In genomic region chr1:3380465-3380864, GRCh38 we compare ENCODE assay signal across 20 cellular contexts.
A peak's percentile ranks its signal among the peaks of the same experiment; 100 is the strongest.
DNase-seq lines count a peak whose midpoint lies in the region; ATAC-seq, FAIRE-seq and TF ChIP-seq lines count a peak whose summit lies in the region.
"Had no signal": no experiment of that assay in that cellular context is flagged by ENCODE, and none has a peak within 500 bp of the region (broad histone marks: within the 10 kb centered on the region; RNA-seq: fewer than 3 reads in every experiment).

No MANE protein-coding gene starts in this region.

- no peak overlapping the region for H4K91ac ChIP-seq in H1 (replicated peaks; ENCODE audit: insufficient read length, low read length)

- no peak overlapping the region for H3K4ac ChIP-seq in H1 (replicated peaks; ENCODE audit: insufficient read length, low read depth, low read length)

- H3K79me2 ChIP-seq in H1 (ENCODE audit: control insufficient read depth in 1 of 2, insufficient read depth in 2 of 2, low read length in 2 of 2), result no peaks in the 10 kb centered on the region

- H3K4me2 ChIP-seq in H1 (ENCODE audit: insufficient read depth in 1 of 2, low read depth in 2 of 2, low read length in 2 of 2), result no peak overlapping the region

- H2BK15ac ChIP-seq in H1 (ENCODE audit: low read length), result no peak overlapping the region

- no peak overlapping the region for H2BK20ac ChIP-seq in H1 (ENCODE audit: low read length)

- H3K79me1 ChIP-seq in H1 (ENCODE audit: low read depth, low read length), result no peaks in the 10 kb centered on the region

- H3K27ac Mint-ChIP-seq in nephron, result peak overlapping the region; percentile 38 to 72 (median 39)
- H3K27ac Mint-ChIP-seq in activated naive CD4-positive, alpha-beta T cell treated with anti-CD3 and anti-CD28 coated beads for 36 hours, result no peak overlapping the region
- H3K27ac Mint-ChIP-seq: CD4-positive, alpha-beta memory T cell; HFFc6 had no signal

- no peaks in the 10 kb centered on the region for H3K23me2 ChIP-seq in H1 (ENCODE audit: low read depth, low read length)

- H3K4me1 Mint-ChIP-seq in nephron, result peaks cover 5% of the 10 kb centered on the region
- H3K4me1 Mint-ChIP-seq in activated naive CD4-positive, alpha-beta T cell treated with anti-CD3 and anti-CD28 coated beads for 36 hours (ENCODE audit: low read depth), result no peaks in the 10 kb centered on the region
- H3K4me1 Mint-ChIP-seq: CD4-positive, alpha-beta memory T cell had no signal

- H3K9me3 Mint-ChIP-seq in nephron, result no peaks in the 10 kb centered on the region
- H3K9me3 Mint-ChIP-seq in activated naive CD4-positive, alpha-beta T cell treated with anti-CD3 and anti-CD28 coated beads for 36 hours, result no peaks in the 10 kb centered on the region
- H3K9me3 Mint-ChIP-seq: CD4-positive, alpha-beta memory T cell; HFFc6 had no signal

- H2AK5ac ChIP-seq in H1 (ENCODE audit: low read depth, low read length), result no peak overlapping the region

- no peak overlapping the region for H3K4me3 Mint-ChIP-seq in nephron
- H3K4me3 Mint-ChIP-seq in activated naive CD4-positive, alpha-beta T cell treated with anti-CD3 and anti-CD28 coated beads for 36 hours, result no peak overlapping the region
- H3K4me3 Mint-ChIP-seq: CD4-positive, alpha-beta memory T cell; HFFc6 had no signal

- H3K23ac ChIP-seq in H1 (ENCODE audit: insufficient read length), result no peak overlapping the region

- no peak overlapping the region for H2BK12ac ChIP-seq in H1 (ENCODE audit: low read depth, low read length)

- no peak for TF ChIP-seq RAD21 in H1 (IDR thresholded peaks at IDR 0.05 in 1 of 2, conservative IDR thresholded peaks at IDR 0.05 in 1 of 2; ENCODE audit: low read depth in 2 of 2, low read length in 2 of 2)

- no peak overlapping the region for H2AFZ ChIP-seq in H1 (ENCODE audit: low read length)

- DNase-seq in H1 (ENCODE audit: low read depth in 1 of 2, low spot score in 2 of 2) (no peak), tibial artery (no peak), SW480 (ENCODE audit: low spot score) (no peak)
- DNase-seq in activated naive CD4-positive, alpha-beta T cell treated with anti-CD3 and anti-CD28 coated beads for 36 hours, result no peak
- DNase-seq: CD4-positive, alpha-beta memory T cell; DND-41; GF-D8; HFFc6; Kasumi-1; NCI-H226; NCI-H524 treated with DMSO at 0.1 percent for 48 hours; Peyer's patch; SHP77 treated with DMSO at 0.1 percent for 48 hours had no signal

- H4K20me1 ChIP-seq in H1 (replicated peaks in 1 of 2; ENCODE audit: control insufficient read depth in 1 of 2, insufficient read depth in 2 of 2, low read length in 2 of 2), result no peaks in the 10 kb centered on the region

- H3K4me1 ChIP-seq in HEK293 (ENCODE audit: control insufficient read depth, insufficient read depth, low read length) (no peaks in the 10 kb centered on the region; the same call in 1 of the 2 replicates), H1 (replicated peaks in 1 of 4; ENCODE audit: control insufficient read depth in 3 of 4, insufficient read depth in 4 of 4, low read length in 3 of 4) (no peaks in the 10 kb centered on the region), tibial artery (peaks cover 0 to 55% (median 25%) of the 10 kb centered on the region in 4 donors)
- H3K4me1 ChIP-seq: Peyer's patch had no signal

- peak overlapping the region; percentile 26 for H3K14ac ChIP-seq in H1 (ENCODE audit: insufficient read length)

- peak overlapping the region; percentile 41; the same call in 1 of the 2 replicates for H4K8ac ChIP-seq in H1 (ENCODE audit: extremely low read depth, insufficient read depth, low read length)

- WGBS in H1 (ENCODE audit: extremely low coverage in 1 of 2, insufficient coverage in 1 of 2, insufficient read length in 1 of 2, insufficient replicate concordance in 2 of 2, low coverage in 1 of 2, low lambda C conversion rate in 2 of 2, missing lambda C conversion rate in 1 of 2), 2 experiments, result 78% methylated on average over 7 of the region's 11 CpGs; no CpG with 5 or more reads in 1 of the 2 experiments

- H3K27ac ChIP-seq in HEK293 (ENCODE audit: extremely low read depth, low read depth, low read length) (no peak overlapping the region), H1 (ENCODE audit: low read depth, low read length) (no peak overlapping the region), tibial artery (peak overlapping the region; percentile 23 to 33)
- H3K27ac ChIP-seq: Peyer's patch had no signal

- H2BK120ac ChIP-seq in H1 (replicated peaks; ENCODE audit: low read depth, low read length), result no peak overlapping the region

- TF ChIP-seq POLR2A in H1 (IDR thresholded peaks at IDR 0.05; ENCODE audit: control extremely low read depth in 1 of 2, low read depth in 2 of 2, low read length in 2 of 2), result no peak

- H3K27me3 Mint-ChIP-seq in nephron (ENCODE audit: low read depth), result peaks cover 54% of the 10 kb centered on the region
- H3K27me3 Mint-ChIP-seq in activated naive CD4-positive, alpha-beta T cell treated with anti-CD3 and anti-CD28 coated beads for 36 hours (ENCODE audit: low read depth), result peaks cover 4% of the 10 kb centered on the region

- no peak overlapping the region for H3K18ac ChIP-seq in H1 (ENCODE audit: extremely low read depth, low read length)

- intact Hi-C loops in tibial artery (cut with DNase I; ENCODE audit: low total_unique reads), result no loop called here
- intact Hi-C loops in activated naive CD4-positive, alpha-beta T cell treated with anti-CD3 and anti-CD28 coated beads for 36 hours (cut with micrococcal nuclease), result no loop called here

- no peak overlapping the region for H3K4me3 ChIP-seq in HEK293 (ENCODE audit: low read depth, low read length)
- H3K4me3 ChIP-seq in H1 (ENCODE audit: extremely low read depth in 1 of 4, insufficient read depth in 2 of 4, low read depth in 3 of 4, low read length in 4 of 4), result no peak overlapping the region
- H3K4me3 ChIP-seq in tibial artery, result no peak overlapping the region
- H3K4me3 ChIP-seq: Peyer's patch had no signal

- no peak overlapping the region for H3K9ac ChIP-seq in H1 (replicated peaks in 1 of 4; ENCODE audit: extremely low read depth in 1 of 4, low read depth in 3 of 4, low read length in 3 of 4)

- H3K56ac ChIP-seq in H1 (replicated peaks; ENCODE audit: insufficient read length, low read depth, low read length), result no peak overlapping the region

- H3K27me3 ChIP-seq in H1 (replicated peaks in 1 of 4; ENCODE audit: control insufficient read depth in 3 of 4, extremely low read depth in 1 of 4, insufficient read depth in 3 of 4, low read length in 3 of 4) (0 out of 7 replicates have a peak, but pooled peaks cover 0 to 2% (median 0%) of the 10 kb centered on the region in 4 experiments), tibial artery (no peaks in the 10 kb centered on the region)
- H3K27me3 ChIP-seq: Peyer's patch had no signal

- no peak for TF ChIP-seq EP300 in H1 (IDR thresholded peaks at IDR 0.05; ENCODE audit: borderline replicate concordance in 1 of 2, low read depth in 2 of 2, low read length in 2 of 2)

- ATAC-seq in HG03025 (IDR thresholded peaks at IDR 0.05; ENCODE audit: low FRiP score, unreplicated experiment) (no peak), HG02852 (IDR thresholded peaks at IDR 0.05; ENCODE audit: unreplicated experiment) (no peak)
- ATAC-seq: SK-N-SH treated with all-trans-retinoic acid at 6 μM for 48 hours had no signal

- no peak overlapping the region for H4K5ac ChIP-seq in H1 (ENCODE audit: insufficient read length, low read depth, low read length)

- POLR2A ChIA-PET in HEK293 (lab: Yijun Ruan, JAX), result no interaction called here
- POLR2A ChIA-PET in H1 (lab: Charles Lee; ENCODE audit: partially characterized antibody), result no interaction called here

- CTCF ChIA-PET in HEK293 (lab: Yijun Ruan, JAX), result no interaction called here
- CTCF ChIA-PET in H1 (lab: Charles Lee; ENCODE audit: partially characterized antibody), result no interaction called here
- CTCF ChIA-PET in activated naive CD4-positive, alpha-beta T cell treated with anti-CD3 and anti-CD28 coated beads for 36 hours (lab: Charles Lee), result no interaction called here

- FAIRE-seq in H1 (lab: Jason Lieb, UNC), result no peak
- FAIRE-seq: D721Med, GM12892 had no signal

- no peak overlapping the region for H2BK5ac ChIP-seq in H1 (ENCODE audit: low read depth, low read length)

- no peaks in the 10 kb centered on the region for H3K9me3 ChIP-seq in HEK293 (ENCODE audit: control insufficient read depth, insufficient read depth, low read depth, low read length)
- no peaks in the 10 kb centered on the region for H3K9me3 ChIP-seq in H1 (ENCODE audit: insufficient read depth in 2 of 2, low read depth in 1 of 2, low read length in 1 of 2)
- H3K9me3 ChIP-seq in tibial artery, result no peaks in the 10 kb centered on the region
- H3K9me3 ChIP-seq: Peyer's patch had no signal

- H3K36me3 Mint-ChIP-seq in nephron (ENCODE audit: low read depth), result no peaks in the 10 kb centered on the region
- no peaks in the 10 kb centered on the region for H3K36me3 Mint-ChIP-seq in activated naive CD4-positive, alpha-beta T cell treated with anti-CD3 and anti-CD28 coated beads for 36 hours (ENCODE audit: low read depth)
- H3K36me3 Mint-ChIP-seq: CD4-positive, alpha-beta memory T cell had no signal

- H3K36me3 ChIP-seq in HEK293 (ENCODE audit: control insufficient read depth in 2 of 2, insufficient read depth in 1 of 2, low read length in 2 of 2) (no peaks in the 10 kb centered on the region), H1 (ENCODE audit: control insufficient read depth in 2 of 4, insufficient read depth in 4 of 4, low read length in 3 of 4) (no peaks in the 10 kb centered on the region), tibial artery (peaks cover 0 to 1% (median 0%) of the 10 kb centered on the region in 3 donors)
- H3K36me3 ChIP-seq: Peyer's patch had no signal

- no peak for TF ChIP-seq CTCF in HEK293 (tag by site-specific recombination; IDR thresholded peaks at IDR 0.05)
- TF ChIP-seq CTCF in H1 (IDR thresholded peaks at IDR 0.05; ENCODE audit: control extremely low read depth in 1 of 3, insufficient read depth in 1 of 3, low read depth in 1 of 3, low read length in 3 of 3), result no peak
- no peak for TF ChIP-seq CTCF in nephron (IDR thresholded peaks at IDR 0.05; ENCODE audit: unreplicated experiment in 3 of 3)
- TF ChIP-seq CTCF in tibial artery (IDR thresholded peaks at IDR 0.05), result no peak

TF ChIP-seq in HEK293, 187 proteins besides CTCF, POLR2A, EP300 and RAD21:
- TF ChIP-seq OSR2 (tag by site-specific recombination; IDR thresholded peaks at IDR 0.05) (no peak), ZNF157 (tag by site-specific recombination; IDR thresholded peaks at IDR 0.05) (peak; percentile 67)

TF ChIP-seq in H1, 55 proteins besides CTCF, POLR2A, EP300 and RAD21 (continues in another document):
- no peak for TF ChIP-seq SAP30 (IDR thresholded peaks at IDR 0.05; ENCODE audit: insufficient read depth, insufficient replicate concordance, low read length)
- no peak for TF ChIP-seq ZNF274 (IDR thresholded peaks at IDR 0.05; ENCODE audit: borderline replicate concordance, extremely low read depth, low read length)
- TF ChIP-seq TEAD4 (IDR thresholded peaks at IDR 0.05; ENCODE audit: low read depth, low read length), result no peak
- TF ChIP-seq KDM5A (IDR thresholded peaks at IDR 0.05; ENCODE audit: low read length), result no peak
- TF ChIP-seq SP1 (IDR thresholded peaks at IDR 0.05; ENCODE audit: low read depth, low read length), result no peak
- no peak for TF ChIP-seq CBX5 (IDR thresholded peaks at IDR 0.05; ENCODE audit: low read depth, low read length)

Comparison
In these comparisons a context has a peak if more than half of its experiments do, and no peak if none do; other contexts are left out.
1. H3K27ac ChIP-seq: peak in tibial artery (2 of 2); none in HEK293 (single experiment) and H1 (single experiment).